Comparison of ENCODE assay signal across 23 cellular contexts in genomic region chr19:2703691-2704216, GRCh38. TPM values are rescaled to one million over a fixed set of nuclear protein-coding genes. Genes with fewer than 3 reads are reported as not detected.
DNase-seq lines count a peak whose midpoint lies in the region; TF ChIP-seq lines count a peak whose summit lies in the region.
"Had no signal": no experiment of that assay in that cellular context is flagged by ENCODE, and none has a peak within 500 bp of the region (broad histone marks: within the 10 kb centered on the region; RNA-seq: fewer than 3 reads in every experiment).

No MANE protein-coding gene starts in this region.

- peak overlapping the region in 3 of 4 donors; percentile 22 to 71 (median 68) for H3K4me3 Mint-ChIP-seq in IgD-negative memory B cell
- peak overlapping the region in 3 of 5 donors; percentile 18 to 21 (median 18) for H3K4me3 Mint-ChIP-seq in immature natural killer cell
- peak overlapping the region; percentile 9 for H3K4me3 Mint-ChIP-seq in progenitor cell of endocrine pancreas (ENCODE audit: low read depth)
- H3K4me3 Mint-ChIP-seq in activated T-helper 1 cell treated with anti-CD3 and anti-CD28 coated beads, Interleukin-12 subunit alpha, Interleukin-12 subunit beta, Interleukin-2, Interleukin-4 antibody, amounts not matched to agents 30 ng/mL and 10 ng/mL and 1 ng/mL, durations not matched to agents 14 hours and 24 hours and 36 hours = no peak overlapping the region

- DNase-seq in NCI-H345 (lab: John Stamatoyannopoulos, UW) (peak; percentile 18), NCI-H345 treated with DMSO at 0.1 percent for 48 hours (lab: John Stamatoyannopoulos, UW; ENCODE audit: unreplicated experiment) (no peak), immature natural killer cell (no peak), progenitor cell of endocrine pancreas (ENCODE audit: low spot score, unreplicated experiment) (no peak), WERI-Rb-1 (no peak), CD1c-positive myeloid dendritic cell (ENCODE audit: extremely low spot score) (no peak)
- no peak for DNase-seq in activated T-helper 1 cell treated with anti-CD3 and anti-CD28 coated beads, Interleukin-12 subunit alpha, Interleukin-12 subunit beta, Interleukin-2, Interleukin-4 antibody, amounts not matched to agents 30 ng/mL and 10 ng/mL and 1 ng/mL, durations not matched to agents 14 hours and 24 hours and 36 hours (ENCODE audit: low spot score)
- DNase-seq: ACHN; CD8-positive, alpha-beta memory T cell; GOT3; HCEC 1CT; Karpas-422; MM.1S; NCI-H1105; NCI-H146; NCI-H2029; NCI-H2227 treated with DMSO at 0.1 percent for 48 hours; NCI-H524; Right ventricle myocardium superior had no signal

- peaks cover 12% of the 10 kb centered on the region for H3K27me3 ChIP-seq in WERI-Rb-1 (ENCODE audit: insufficient read depth, low read depth, severe bottlenecking)
- H3K27me3 ChIP-seq: BLaER1 treated with 17β-estradiol and CSF1 and Interleukin-3, amounts not matched to agents 10 nM and 100 nM had no signal

- H3K27ac ChIP-seq in WERI-Rb-1 = no peak overlapping the region
- H3K27ac ChIP-seq: 22Rv1 had no signal

- no peak overlapping the region for H3K4me3 ChIP-seq in WERI-Rb-1 (ENCODE audit: low read depth, low read length)

- H3K27me3 Mint-ChIP-seq in IgD-negative memory B cell (no peaks in the 10 kb centered on the region), immature natural killer cell (ENCODE audit: low read depth in 3 of 3) (peaks cover 2 to 5% (median 4%) of the 10 kb centered on the region in 3 donors), progenitor cell of endocrine pancreas (peaks cover 20% of the 10 kb centered on the region)
- H3K27me3 Mint-ChIP-seq in activated T-helper 1 cell treated with anti-CD3 and anti-CD28 coated beads, Interleukin-12 subunit alpha, Interleukin-12 subunit beta, Interleukin-2, Interleukin-4 antibody, amounts not matched to agents 30 ng/mL and 10 ng/mL and 1 ng/mL, durations not matched to agents 14 hours and 24 hours and 36 hours (ENCODE audit: insufficient read depth) = peaks cover 6% of the 10 kb centered on the region

- no peak for TF ChIP-seq CTCF in progenitor cell of endocrine pancreas (IDR thresholded peaks at IDR 0.05; ENCODE audit: unreplicated experiment)
- TF ChIP-seq CTCF in WERI-Rb-1 (IDR thresholded peaks at IDR 0.05; ENCODE audit: low read depth, low read length) = no peak

- intact Hi-C loops in activated T-helper 1 cell treated with anti-CD3 and anti-CD28 coated beads, Interleukin-12 subunit alpha, Interleukin-12 subunit beta, Interleukin-2, Interleukin-4 antibody, amounts not matched to agents 30 ng/mL and 10 ng/mL and 1 ng/mL, durations not matched to agents 14 hours and 24 hours and 36 hours (cut with micrococcal nuclease) = no loop called here

- no peaks in the 10 kb centered on the region for H3K9me3 ChIP-seq in WERI-Rb-1 (ENCODE audit: severe bottlenecking)
- H3K9me3 ChIP-seq: BLaER1 treated with 17β-estradiol and CSF1 and Interleukin-3, amounts not matched to agents 10 nM and 100 nM had no signal

- no peaks in the 10 kb centered on the region for H3K9me3 Mint-ChIP-seq in IgD-negative memory B cell
- no peaks in the 10 kb centered on the region for H3K9me3 Mint-ChIP-seq in immature natural killer cell
- H3K9me3 Mint-ChIP-seq in progenitor cell of endocrine pancreas (ENCODE audit: low read depth) = no peaks in the 10 kb centered on the region
- H3K9me3 Mint-ChIP-seq in activated T-helper 1 cell treated with anti-CD3 and anti-CD28 coated beads, Interleukin-12 subunit alpha, Interleukin-12 subunit beta, Interleukin-2, Interleukin-4 antibody, amounts not matched to agents 30 ng/mL and 10 ng/mL and 1 ng/mL, durations not matched to agents 14 hours and 24 hours and 36 hours = no peaks in the 10 kb centered on the region
- H3K9me3 Mint-ChIP-seq: CD8-positive, alpha-beta memory T cell had no signal

- H3K36me3 Mint-ChIP-seq in IgD-negative memory B cell (peaks cover 6% of the 10 kb centered on the region), immature natural killer cell (no peaks in the 10 kb centered on the region), progenitor cell of endocrine pancreas (ENCODE audit: insufficient read depth) (no peaks in the 10 kb centered on the region)
- H3K36me3 Mint-ChIP-seq in activated T-helper 1 cell treated with anti-CD3 and anti-CD28 coated beads, Interleukin-12 subunit alpha, Interleukin-12 subunit beta, Interleukin-2, Interleukin-4 antibody, amounts not matched to agents 30 ng/mL and 10 ng/mL and 1 ng/mL, durations not matched to agents 14 hours and 24 hours and 36 hours (ENCODE audit: low read depth) = no peaks in the 10 kb centered on the region
- H3K36me3 Mint-ChIP-seq: CD8-positive, alpha-beta memory T cell had no signal

- H3K36me3 ChIP-seq in WERI-Rb-1 = no peaks in the 10 kb centered on the region
- H3K36me3 ChIP-seq: BLaER1 treated with 17β-estradiol and CSF1 and Interleukin-3, amounts not matched to agents 10 nM and 100 nM had no signal

- H3K4me1 Mint-ChIP-seq in IgD-negative memory B cell (peaks cover 21 to 27% (median 22%) of the 10 kb centered on the region in 3 donors), immature natural killer cell (peaks cover 6 to 7% of the 10 kb centered on the region in 2 donors), progenitor cell of endocrine pancreas (ENCODE audit: low read depth) (peaks cover 2% of the 10 kb centered on the region)
- H3K4me1 Mint-ChIP-seq in activated T-helper 1 cell treated with anti-CD3 and anti-CD28 coated beads, Interleukin-12 subunit alpha, Interleukin-12 subunit beta, Interleukin-2, Interleukin-4 antibody, amounts not matched to agents 30 ng/mL and 10 ng/mL and 1 ng/mL, durations not matched to agents 14 hours and 24 hours and 36 hours (ENCODE audit: low read depth) = no peaks in the 10 kb centered on the region

- H3K27ac Mint-ChIP-seq in IgD-negative memory B cell = peak overlapping the region in 1 of 3 donors; percentile 90
- no peak overlapping the region for H3K27ac Mint-ChIP-seq in immature natural killer cell
- H3K27ac Mint-ChIP-seq in progenitor cell of endocrine pancreas = no peak overlapping the region
- H3K27ac Mint-ChIP-seq in activated T-helper 1 cell treated with anti-CD3 and anti-CD28 coated beads, Interleukin-12 subunit alpha, Interleukin-12 subunit beta, Interleukin-2, Interleukin-4 antibody, amounts not matched to agents 30 ng/mL and 10 ng/mL and 1 ng/mL, durations not matched to agents 14 hours and 24 hours and 36 hours = no peak overlapping the region
- H3K27ac Mint-ChIP-seq: CD8-positive, alpha-beta memory T cell had no signal

RNA-seq across cellular contexts. Expression of gene GNG7, which starts 1.3 kb away (rescaled TPM):
- 74.6 TPM for polyA plus RNA-seq in IgD-negative memory B cell
- under 1 TPM; 0.22 to 0.84 (median 0.33) TPM for polyA plus RNA-seq in immature natural killer cell
- 9.9 and 11.3 TPM in 2 replicates for total RNA-seq in progenitor cell of endocrine pancreas
- 0.07 and 0.13 TPM in 2 replicates for total RNA-seq in activated T-helper 1 cell treated with anti-CD3 and anti-CD28 coated beads, Interleukin-12 subunit alpha, Interleukin-12 subunit beta, Interleukin-2, Interleukin-4 antibody, amounts not matched to agents 30 ng/mL and 10 ng/mL and 1 ng/mL, durations not matched to agents 14 hours and 24 hours and 36 hours
- total RNA-seq: HT1080 had no signal

RNA-seq across cellular contexts. Expression of gene DIRAS1, which starts 17.4 kb away (rescaled TPM):
- polyA plus RNA-seq in IgD-negative memory B cell (0.64 TPM), immature natural killer cell (not detected)
- 8.6 and 10.8 TPM in 2 replicates for total RNA-seq in progenitor cell of endocrine pancreas
- 0.05 TPM in 1 of 2 replicates, not detected in the other for total RNA-seq in activated T-helper 1 cell treated with anti-CD3 and anti-CD28 coated beads, Interleukin-12 subunit alpha, Interleukin-12 subunit beta, Interleukin-2, Interleukin-4 antibody, amounts not matched to agents 30 ng/mL and 10 ng/mL and 1 ng/mL, durations not matched to agents 14 hours and 24 hours and 36 hours
- total RNA-seq: HT1080 had no signal
- polyA plus RNA-seq: CD8-positive, alpha-beta memory T cell had no signal

RNA-seq across cellular contexts. Expression of gene SLC39A3, which starts 36.1 kb away (rescaled TPM):
- 86.9 TPM for polyA plus RNA-seq in IgD-negative memory B cell
- polyA plus RNA-seq in immature natural killer cell = 10 to 100 TPM; 43.8 to 63.7 (median 46.8) TPM
- total RNA-seq in progenitor cell of endocrine pancreas = 22.7 and 23.8 TPM in 2 replicates
- 50.3 and 51.6 TPM in 2 replicates for total RNA-seq in activated T-helper 1 cell treated with anti-CD3 and anti-CD28 coated beads, Interleukin-12 subunit alpha, Interleukin-12 subunit beta, Interleukin-2, Interleukin-4 antibody, amounts not matched to agents 30 ng/mL and 10 ng/mL and 1 ng/mL, durations not matched to agents 14 hours and 24 hours and 36 hours
